ENCODE assay signal across 10 cellular contexts in the genomic region with DNA sequence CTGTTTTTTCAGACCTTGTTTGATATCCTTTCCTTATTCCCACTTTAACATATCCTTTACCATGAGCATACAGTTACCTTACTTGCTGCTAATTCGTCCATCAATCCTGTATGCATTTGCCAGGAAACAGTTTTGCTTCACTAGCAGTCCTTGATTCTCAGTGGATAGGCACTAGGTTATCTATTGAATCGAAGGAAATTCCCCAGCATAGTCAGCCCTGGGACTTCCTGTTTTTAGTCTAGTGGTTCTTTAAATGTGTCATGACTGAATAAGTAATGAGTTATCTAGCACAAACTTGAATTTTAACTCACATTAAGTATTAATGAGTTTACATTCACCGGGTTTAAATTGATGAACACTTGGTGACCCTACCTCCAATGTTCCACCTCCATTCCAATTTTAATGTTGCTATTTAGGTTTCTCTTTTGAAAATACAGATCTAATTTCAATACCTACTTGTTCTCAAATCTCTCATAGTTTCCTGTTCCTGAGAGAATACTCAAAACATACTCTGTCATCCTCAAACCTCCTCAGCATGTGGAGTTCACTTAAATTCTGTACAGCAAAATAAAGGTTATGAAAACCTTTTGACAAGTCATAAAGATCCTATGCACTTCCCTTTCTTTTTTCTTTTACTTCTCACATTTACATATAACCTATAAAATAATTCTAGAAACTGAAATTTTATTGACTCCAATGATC.
DNase-seq lines count a peak whose midpoint lies in the region; ATAC-seq, FAIRE-seq and TF ChIP-seq lines count a peak whose summit lies in the region.
"Had no signal": no experiment of that assay in that cellular context is flagged by ENCODE, and none has a peak within 500 bp of the region (broad histone marks: within the 10 kb centered on the region; RNA-seq: fewer than 3 reads in every experiment).

No MANE protein-coding gene starts in this region.

- H3K27me3 ChIP-seq in H1 (replicated peaks in 1 of 4; ENCODE audit: control insufficient read depth in 3 of 4, extremely low read depth in 1 of 4, insufficient read depth in 3 of 4, low read length in 3 of 4): no peaks in the 10 kb centered on the region
- no peaks in the 10 kb centered on the region for H3K27me3 ChIP-seq in Karpas-422 (ENCODE audit: low read length)
- H3K27me3 ChIP-seq in upper lobe of right lung: no peaks in the 10 kb centered on the region
- H3K27me3 ChIP-seq in pancreas: no peaks in the 10 kb centered on the region

- no peaks in the 10 kb centered on the region for H3K23me2 ChIP-seq in H1 (ENCODE audit: low read depth, low read length)

- TF ChIP-seq RAD21 in H1 (IDR thresholded peaks at IDR 0.05 in 1 of 2, conservative IDR thresholded peaks at IDR 0.05 in 1 of 2; ENCODE audit: low read depth in 2 of 2, low read length in 2 of 2): no peak

- H2BK12ac ChIP-seq in H1 (ENCODE audit: low read depth, low read length): no peak overlapping the region

- intact Hi-C loops in upper lobe of right lung (cut with DNase I) (no loop called here), pancreas (cut with DNase I) (no loop called here)

- CTCF ChIA-PET in H1 (lab: Charles Lee; ENCODE audit: partially characterized antibody): interaction anchor here (0.7 to 1.2 kb wide), 2 partner anchors 12 to 995 kb away, joined by 3 to 4 read pairs; no protein-coding TSS in a partner anchor

- TF ChIP-seq CTCF in H1 (IDR thresholded peaks at IDR 0.05; ENCODE audit: control extremely low read depth in 1 of 3, insufficient read depth in 1 of 3, low read depth in 1 of 3, low read length in 3 of 3) (no peak), upper lobe of right lung (IDR thresholded peaks at IDR 0.05) (no peak), pancreas (IDR thresholded peaks at IDR 0.05) (no peak)

- H3K4me2 ChIP-seq in H1 (ENCODE audit: insufficient read depth in 1 of 2, low read depth in 2 of 2, low read length in 2 of 2) (no peak overlapping the region), Karpas-422 (ENCODE audit: low read depth, low read length, poor library complexity, severe bottlenecking) (no peak overlapping the region)

- H4K91ac ChIP-seq in H1 (replicated peaks; ENCODE audit: insufficient read length, low read length): no peak overlapping the region

- no peak overlapping the region for H2BK20ac ChIP-seq in H1 (ENCODE audit: low read length)

- no peaks in the 10 kb centered on the region for H3K79me1 ChIP-seq in H1 (ENCODE audit: low read depth, low read length)

- no peak for TF ChIP-seq POLR2A in H1 (IDR thresholded peaks at IDR 0.05; ENCODE audit: control extremely low read depth in 1 of 2, low read depth in 2 of 2, low read length in 2 of 2)

- WGBS in H1 (ENCODE audit: extremely low coverage in 1 of 2, insufficient coverage in 1 of 2, insufficient read length in 1 of 2, insufficient replicate concordance in 2 of 2, low coverage in 1 of 2, low lambda C conversion rate in 2 of 2, missing lambda C conversion rate in 1 of 2), 2 experiments: 80% methylated on average over 3 of the region's 3 CpGs; no CpG with 5 or more reads in 1 of the 2 experiments
- WGBS in pancreas, 2 donors: 27 to 40% methylated on average over 3 of the region's 3 CpGs

- no peak overlapping the region for H3K56ac ChIP-seq in H1 (replicated peaks; ENCODE audit: insufficient read length, low read depth, low read length)

- peak; percentile 86 for ATAC-seq in GM21515 (IDR thresholded peaks at IDR 0.05; ENCODE audit: unreplicated experiment)
- peak; percentile 91 for ATAC-seq in HG03354 (IDR thresholded peaks at IDR 0.05; ENCODE audit: poor library complexity, severe bottlenecking, unreplicated experiment)
- ATAC-seq in upper lobe of right lung: no peak
- ATAC-seq in pancreas: no peak

- H3K4me1 ChIP-seq in H1 (replicated peaks in 1 of 4; ENCODE audit: control insufficient read depth in 3 of 4, insufficient read depth in 4 of 4, low read length in 3 of 4): peaks cover 0 to 3% (median 0%) of the 10 kb centered on the region in 4 experiments; a peak in 1 of 7 replicates
- H3K4me1 ChIP-seq in Karpas-422 (ENCODE audit: low read length): no peaks in the 10 kb centered on the region
- no peaks in the 10 kb centered on the region for H3K4me1 ChIP-seq in upper lobe of right lung
- H3K4me1 ChIP-seq in pancreas: no peaks in the 10 kb centered on the region

- H2AK5ac ChIP-seq in H1 (ENCODE audit: low read depth, low read length): no peak overlapping the region

- no peak overlapping the region for H3K4me3 ChIP-seq in H1 (ENCODE audit: extremely low read depth in 1 of 4, insufficient read depth in 2 of 4, low read depth in 3 of 4, low read length in 4 of 4)
- no peak overlapping the region for H3K4me3 ChIP-seq in Karpas-422 (ENCODE audit: low read length)
- H3K4me3 ChIP-seq in upper lobe of right lung: no peak overlapping the region
- no peak overlapping the region for H3K4me3 ChIP-seq in pancreas

- no peak overlapping the region for H2BK120ac ChIP-seq in H1 (replicated peaks; ENCODE audit: low read depth, low read length)

- H3K4ac ChIP-seq in H1 (replicated peaks; ENCODE audit: insufficient read length, low read depth, low read length): no peak overlapping the region

- no peak overlapping the region for H3K27ac ChIP-seq in H1 (ENCODE audit: low read depth, low read length)
- no peak overlapping the region for H3K27ac ChIP-seq in Karpas-422 (ENCODE audit: low read length)
- no peak overlapping the region for H3K27ac ChIP-seq in upper lobe of right lung
- no peak overlapping the region for H3K27ac ChIP-seq in pancreas

- H3K9ac ChIP-seq in H1 (replicated peaks in 1 of 4; ENCODE audit: extremely low read depth in 1 of 4, low read depth in 3 of 4, low read length in 3 of 4) (no peak overlapping the region), Karpas-422 (ENCODE audit: low read length) (no peak overlapping the region)

- H3K23ac ChIP-seq in H1 (ENCODE audit: insufficient read length): no peak overlapping the region

- no peak overlapping the region for H4K5ac ChIP-seq in H1 (ENCODE audit: insufficient read length, low read depth, low read length)

- DNase-seq in GM18507 (ENCODE audit: extremely low spot score, insufficient read length, low read depth): peak; percentile 15
- no peak for DNase-seq in H1 (ENCODE audit: low read depth in 1 of 2, low spot score in 2 of 2)
- no peak for DNase-seq in NCI-H2107 (lab: John Stamatoyannopoulos, UW)
- no peak for DNase-seq in Karpas-422
- DNase-seq in upper lobe of right lung: no peak
- no peak for DNase-seq in pancreas
- DNase-seq: NCI-H1436 treated with DMSO at 0.1 percent for 48 hours had no signal

- no peaks in the 10 kb centered on the region for H3K9me2 ChIP-seq in Karpas-422 (replicated peaks; ENCODE audit: insufficient read depth, low read length)

- no peak overlapping the region for H2BK5ac ChIP-seq in H1 (ENCODE audit: low read depth, low read length)

- no peaks in the 10 kb centered on the region for H3K36me3 ChIP-seq in H1 (ENCODE audit: control insufficient read depth in 2 of 4, insufficient read depth in 4 of 4, low read length in 3 of 4)
- no peaks in the 10 kb centered on the region for H3K36me3 ChIP-seq in Karpas-422 (ENCODE audit: insufficient read depth, low read length)
- no peaks in the 10 kb centered on the region for H3K36me3 ChIP-seq in upper lobe of right lung
- no peaks in the 10 kb centered on the region for H3K36me3 ChIP-seq in pancreas

- POLR2A ChIA-PET in H1 (lab: Charles Lee; ENCODE audit: partially characterized antibody): no interaction called here

- H2AFZ ChIP-seq in H1 (ENCODE audit: low read length) (0 out of 2 replicates have a peak overlapping the region, but pooled peaks have one; percentile 80), Karpas-422 (ENCODE audit: low read length) (no peak overlapping the region)

- no peak overlapping the region for H4K8ac ChIP-seq in H1 (ENCODE audit: extremely low read depth, insufficient read depth, low read length)

- no peak overlapping the region for H2BK15ac ChIP-seq in H1 (ENCODE audit: low read length)

- FAIRE-seq in GM18507 (lab: Jason Lieb, UNC) (peak; percentile 90), H1 (lab: Jason Lieb, UNC) (no peak), pancreas (lab: Jason Lieb, UNC) (no peak)
- FAIRE-seq: TTC549 had no signal

- no peak overlapping the region for H3K14ac ChIP-seq in H1 (ENCODE audit: insufficient read length)

- H4K20me1 ChIP-seq in H1 (replicated peaks in 1 of 2; ENCODE audit: control insufficient read depth in 1 of 2, insufficient read depth in 2 of 2, low read length in 2 of 2) (no peaks in the 10 kb centered on the region), Karpas-422 (ENCODE audit: insufficient read depth, low read depth, low read length) (no peaks in the 10 kb centered on the region)

- H3K18ac ChIP-seq in H1 (ENCODE audit: extremely low read depth, low read length): no peak overlapping the region

- no peaks in the 10 kb centered on the region for H3K79me2 ChIP-seq in H1 (ENCODE audit: control insufficient read depth in 1 of 2, insufficient read depth in 2 of 2, low read length in 2 of 2)
- no peaks in the 10 kb centered on the region for H3K79me2 ChIP-seq in Karpas-422 (ENCODE audit: low read length)

- H3K9me3 ChIP-seq in H1 (ENCODE audit: insufficient read depth in 2 of 2, low read depth in 1 of 2, low read length in 1 of 2) (no peaks in the 10 kb centered on the region), Karpas-422 (ENCODE audit: low read length) (peaks cover 6% of the 10 kb centered on the region; the same call in 1 of the 2 replicates), upper lobe of right lung (no peaks in the 10 kb centered on the region), pancreas (no peaks in the 10 kb centered on the region)

- TF ChIP-seq EP300 in H1 (IDR thresholded peaks at IDR 0.05; ENCODE audit: borderline replicate concordance in 1 of 2, low read depth in 2 of 2, low read length in 2 of 2): no peak

TF ChIP-seq in H1, 55 proteins besides CTCF, POLR2A, EP300 and RAD21 (continues in another document):
- TF ChIP-seq HDAC6 (IDR thresholded peaks at IDR 0.05; ENCODE audit: low read depth, low read length): no peak
- no peak for TF ChIP-seq FOSL1 (IDR thresholded peaks at IDR 0.05; ENCODE audit: insufficient read depth, low read depth, low read length)
- TF ChIP-seq HDAC2 (IDR thresholded peaks at IDR 0.05; ENCODE audit: borderline replicate concordance in 1 of 2, low read depth in 2 of 2, low read length in 2 of 2): no peak
- no peak for TF ChIP-seq SRF (IDR thresholded peaks at IDR 0.05; ENCODE audit: low read depth, low read length)
- no peak for TF ChIP-seq EGR1 (IDR thresholded peaks at IDR 0.05; ENCODE audit: borderline replicate concordance, low read depth, low read length)
- no peak for TF ChIP-seq POLR2AphosphoS5 (IDR thresholded peaks at IDR 0.05; ENCODE audit: low read depth, low read length)
- no peak for TF ChIP-seq CHD2 (IDR thresholded peaks at IDR 0.05; ENCODE audit: low read length)
- TF ChIP-seq CBX5 (IDR thresholded peaks at IDR 0.05; ENCODE audit: low read depth, low read length): no peak
- no peak for TF ChIP-seq ZNF274 (IDR thresholded peaks at IDR 0.05; ENCODE audit: borderline replicate concordance, extremely low read depth, low read length)
- no peak for TF ChIP-seq RNF2 (IDR thresholded peaks at IDR 0.05; ENCODE audit: borderline replicate concordance, low read depth, low read length, missing control alignments, poor library complexity, severe bottlenecking)
- no peak for TF ChIP-seq BRCA1 (IDR thresholded peaks at IDR 0.05; ENCODE audit: low read depth, low read length)
- no peak for TF ChIP-seq PHF8 (conservative IDR thresholded peaks at IDR 0.05; ENCODE audit: low read depth, low read length)

Comparison
In these comparisons a context has a peak if more than half of its experiments do, and no peak if none do; other contexts are left out.
1. ATAC-seq: peak in GM21515 (single experiment) and HG03354 (single experiment); none in upper lobe of right lung (single experiment) and pancreas (0 of 4).